ENCODE assay signal across 13 cellular contexts in the genomic region with DNA sequence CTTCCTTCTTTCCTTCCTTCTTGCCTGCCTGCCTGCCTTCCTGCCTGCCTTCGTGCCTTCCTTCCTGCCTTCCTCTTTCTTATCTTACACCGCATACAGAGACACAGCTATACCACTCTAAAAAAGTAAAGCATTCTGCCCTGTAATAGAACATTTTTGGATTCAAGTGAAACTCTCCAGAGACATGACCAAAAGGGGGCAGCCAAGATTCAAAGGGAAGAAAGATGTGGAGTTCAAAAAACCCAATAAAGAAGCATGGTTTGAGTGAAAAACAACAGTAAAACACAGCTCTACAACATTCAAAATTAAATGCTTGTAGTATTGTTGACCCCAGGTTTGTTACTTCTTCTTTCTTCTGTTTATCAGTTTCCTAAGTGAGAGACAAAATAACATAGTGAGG.
DNase-seq lines count a peak whose midpoint lies in the region; ATAC-seq, FAIRE-seq and TF ChIP-seq lines count a peak whose summit lies in the region.
"Had no signal": no experiment of that assay in that cellular context is flagged by ENCODE, and none has a peak within 500 bp of the region (broad histone marks: within the 10 kb centered on the region; RNA-seq: fewer than 3 reads in every experiment).

No MANE protein-coding gene starts in this region.

- H3K4me3 ChIP-seq in HepG2 (replicated peaks in 1 of 3; ENCODE audit: insufficient read depth in 1 of 3, low read depth in 2 of 3, low read length in 3 of 3): no peak overlapping the region
- no peak overlapping the region for H3K4me3 ChIP-seq in right lobe of liver
- no peak overlapping the region for H3K4me3 ChIP-seq in endodermal cell (ENCODE audit: low read length)
- H3K4me3 ChIP-seq: ascending aorta, thoracic aorta had no signal

- POLR2A ChIA-PET in HepG2 (lab: Yijun Ruan, JAX): no interaction called here
- POLR2A ChIA-PET in GM10248 (lab: Yijun Ruan, JAX): no interaction called here

- TF ChIP-seq RAD21 in HepG2 (CRISPR knock-in tag; IDR thresholded peaks at IDR 0.05): no peak

- CTCF ChIA-PET in HepG2 (lab: Yijun Ruan, JAX; ENCODE audit: low intra/inter-chr PET ratio, low total read pairs): no interaction called here
- CTCF ChIA-PET in GM10248 (lab: Yijun Ruan, JAX): no interaction called here

- no peak for TF ChIP-seq POLR2A in HepG2 (IDR thresholded peaks at IDR 0.05; ENCODE audit: insufficient read depth in 1 of 2, low read depth in 2 of 2, low read length in 2 of 2)
- TF ChIP-seq POLR2A in right lobe of liver (IDR thresholded peaks at IDR 0.05): no peak

- no TSS peak for BruUV-seq in HepG2 (replicated peaks; lab: Mats Ljungman, UMichigan)

- H3K9me3 ChIP-seq in HepG2 (ENCODE audit: low read length) (peaks cover 67% of the 10 kb centered on the region), right lobe of liver (no peaks in the 10 kb centered on the region), endodermal cell (ENCODE audit: control insufficient read depth, low read length) (peaks cover 11% of the 10 kb centered on the region)
- H3K9me3 ChIP-seq: ascending aorta, thoracic aorta had no signal

- H3K27me3 ChIP-seq in HepG2 (ENCODE audit: control insufficient read depth in 1 of 2, insufficient read depth in 2 of 2, low read length in 2 of 2): no peaks in the 10 kb centered on the region; a peak in 1 of 5 replicates
- H3K27me3 ChIP-seq in right lobe of liver: no peaks in the 10 kb centered on the region
- no peaks in the 10 kb centered on the region for H3K27me3 ChIP-seq in endodermal cell (ENCODE audit: control insufficient read depth, insufficient read depth, low read length, poor library complexity, severe bottlenecking)
- H3K27me3 ChIP-seq: ascending aorta had no signal

- no peaks in the 10 kb centered on the region for H3K36me3 Mint-ChIP-seq in endodermal cell (ENCODE audit: low read depth)
- H3K36me3 Mint-ChIP-seq in activated T-cell treated with anti-CD3 and anti-CD28 coated beads, Interleukin-2, amount 50 U/mL, for 24 hours (ENCODE audit: low read depth): no peaks in the 10 kb centered on the region

- H3K27ac Mint-ChIP-seq in endodermal cell: no peak overlapping the region
- no peak overlapping the region for H3K27ac Mint-ChIP-seq in activated T-cell treated with anti-CD3 and anti-CD28 coated beads, Interleukin-2, amount 50 U/mL, for 24 hours
- H3K27ac Mint-ChIP-seq: effector memory CD8-positive, alpha-beta T cell had no signal

- H3K9ac ChIP-seq in HepG2 (ENCODE audit: insufficient read depth, low read depth, low read length): no peak overlapping the region
- no peak overlapping the region for H3K9ac ChIP-seq in endodermal cell (ENCODE audit: extremely low read depth, low read length, poor library complexity, severe bottlenecking)

- peaks cover 11% of the 10 kb centered on the region for H3K9me3 Mint-ChIP-seq in endodermal cell
- peaks cover 28% of the 10 kb centered on the region for H3K9me3 Mint-ChIP-seq in activated T-cell treated with anti-CD3 and anti-CD28 coated beads, Interleukin-2, amount 50 U/mL, for 24 hours

- peak; percentile 0 for DNase-seq in HepG2 (ENCODE audit: low spot score)
- no peak for DNase-seq in right lobe of liver
- DNase-seq in NCI-H524 treated with DMSO at 0.1 percent for 48 hours (lab: John Stamatoyannopoulos, UW): peak; percentile 17
- peak; percentile 73 for DNase-seq in endodermal cell
- no peak for DNase-seq in kidney tubule cell (ENCODE audit: low spot score)
- DNase-seq in GM10248 (ENCODE audit: extremely low spot score): no peak
- no peak for DNase-seq in cerebellar cortex (ENCODE audit: low spot score)
- DNase-seq in activated T-cell treated with anti-CD3 and anti-CD28 coated beads, Interleukin-2, amount 50 U/mL, for 24 hours: no peak
- DNase-seq: AML-193; effector memory CD8-positive, alpha-beta T cell; KG1 had no signal

- H3K79me2 ChIP-seq in HepG2 (ENCODE audit: insufficient read depth, low read length): no peaks in the 10 kb centered on the region

- FAIRE-seq in HepG2 (lab: Jason Lieb, UNC): no peak

- ATAC-seq in HepG2: no peak
- ATAC-seq in right lobe of liver: no peak
- ATAC-seq: effector memory CD8-positive, alpha-beta T cell had no signal

- no peaks in the 10 kb centered on the region for H3K27me3 Mint-ChIP-seq in endodermal cell (ENCODE audit: insufficient read depth)
- no peaks in the 10 kb centered on the region for H3K27me3 Mint-ChIP-seq in activated T-cell treated with anti-CD3 and anti-CD28 coated beads, Interleukin-2, amount 50 U/mL, for 24 hours
- H3K27me3 Mint-ChIP-seq: effector memory CD8-positive, alpha-beta T cell had no signal

- in situ Hi-C loops in HepG2 (cut with HindIII; ENCODE audit: extremely low pct_ligation_motif_present, low pct_unique_long_range_greater_than_20kb): no loop called here

- intact Hi-C loops in HepG2 (cut with micrococcal nuclease; ENCODE audit: unreplicated experiment): no loop called here
- intact Hi-C loops in right lobe of liver (cut with DNase I): no loop called here

- H3K4me2 ChIP-seq in HepG2 (ENCODE audit: low read depth, low read length): no peak overlapping the region

- H3K36me3 ChIP-seq in HepG2 (replicated peaks in 1 of 2; ENCODE audit: control insufficient read depth in 1 of 2, insufficient read depth in 2 of 2, low read length in 2 of 2) (no peaks in the 10 kb centered on the region), right lobe of liver (no peaks in the 10 kb centered on the region), endodermal cell (ENCODE audit: control insufficient read depth, insufficient read depth, low read length) (no peaks in the 10 kb centered on the region)
- H3K36me3 ChIP-seq: ascending aorta, thoracic aorta had no signal

- TF ChIP-seq CTCF in HepG2 (CRISPR knock-in tag; IDR thresholded peaks at IDR 0.05) (no peak), right lobe of liver (IDR thresholded peaks at IDR 0.05) (no peak), endodermal cell (conservative IDR thresholded peaks at IDR 0.05) (peak; percentile 77), GM10248 (IDR thresholded peaks at IDR 0.05; ENCODE audit: control extremely low read depth, extremely low read depth, low read depth, missing control alignments) (no peak)

- H3K4me1 ChIP-seq in HepG2 (ENCODE audit: insufficient read depth, low read length): no peaks in the 10 kb centered on the region
- no peaks in the 10 kb centered on the region for H3K4me1 ChIP-seq in right lobe of liver
- H3K4me1 ChIP-seq in endodermal cell (ENCODE audit: control insufficient read depth, insufficient read depth, low read length): no peaks in the 10 kb centered on the region
- H3K4me1 ChIP-seq: ascending aorta had no signal

- 9% methylated on average over 2 of the region's 2 CpGs for WGBS in HepG2 (ENCODE audit: low lambda C conversion rate)
- WGBS in right lobe of liver (ENCODE audit: insufficient coverage, low coverage, low lambda C conversion rate, missing lambda C conversion rate): 12% methylated on average over 2 of the region's 2 CpGs
- WGBS in endodermal cell (ENCODE audit: insufficient coverage in 1 of 2, insufficient read length in 1 of 2), 2 experiments: 59 to 63% methylated on average over 2 of the region's 2 CpGs

- H3K4me1 Mint-ChIP-seq in endodermal cell: peaks cover 2% of the 10 kb centered on the region
- no peaks in the 10 kb centered on the region for H3K4me1 Mint-ChIP-seq in activated T-cell treated with anti-CD3 and anti-CD28 coated beads, Interleukin-2, amount 50 U/mL, for 24 hours (ENCODE audit: low read depth)

- no peak overlapping the region for H2AFZ ChIP-seq in HepG2 (ENCODE audit: low read length)

- no peak overlapping the region for H3K27ac ChIP-seq in HepG2 (ENCODE audit: extremely low read length, insufficient read depth, low read length)
- no peak overlapping the region for H3K27ac ChIP-seq in right lobe of liver
- no peak overlapping the region for H3K27ac ChIP-seq in endodermal cell (ENCODE audit: low read depth, low read length)
- H3K27ac ChIP-seq: ascending aorta, thoracic aorta had no signal

- peak overlapping the region; percentile 9 for H3K4me3 Mint-ChIP-seq in endodermal cell
- H3K4me3 Mint-ChIP-seq in activated T-cell treated with anti-CD3 and anti-CD28 coated beads, Interleukin-2, amount 50 U/mL, for 24 hours: no peak overlapping the region
- H3K4me3 Mint-ChIP-seq: effector memory CD8-positive, alpha-beta T cell had no signal

- H4K20me1 ChIP-seq in HepG2 (ENCODE audit: insufficient read depth, low read length): no peaks in the 10 kb centered on the region

- TF ChIP-seq EP300 in HepG2 (IDR thresholded peaks at IDR 0.05; ENCODE audit: low read depth in 2 of 2, low read length in 2 of 2) (no peak), HepG2 (CRISPR knock-in tag; IDR thresholded peaks at IDR 0.05; ENCODE audit: borderline replicate concordance) (no peak)

TF ChIP-seq in HepG2, 621 proteins besides CTCF, POLR2A, EP300 and RAD21 (continues in another document):
- TF ChIP-seq, protein P1, sequence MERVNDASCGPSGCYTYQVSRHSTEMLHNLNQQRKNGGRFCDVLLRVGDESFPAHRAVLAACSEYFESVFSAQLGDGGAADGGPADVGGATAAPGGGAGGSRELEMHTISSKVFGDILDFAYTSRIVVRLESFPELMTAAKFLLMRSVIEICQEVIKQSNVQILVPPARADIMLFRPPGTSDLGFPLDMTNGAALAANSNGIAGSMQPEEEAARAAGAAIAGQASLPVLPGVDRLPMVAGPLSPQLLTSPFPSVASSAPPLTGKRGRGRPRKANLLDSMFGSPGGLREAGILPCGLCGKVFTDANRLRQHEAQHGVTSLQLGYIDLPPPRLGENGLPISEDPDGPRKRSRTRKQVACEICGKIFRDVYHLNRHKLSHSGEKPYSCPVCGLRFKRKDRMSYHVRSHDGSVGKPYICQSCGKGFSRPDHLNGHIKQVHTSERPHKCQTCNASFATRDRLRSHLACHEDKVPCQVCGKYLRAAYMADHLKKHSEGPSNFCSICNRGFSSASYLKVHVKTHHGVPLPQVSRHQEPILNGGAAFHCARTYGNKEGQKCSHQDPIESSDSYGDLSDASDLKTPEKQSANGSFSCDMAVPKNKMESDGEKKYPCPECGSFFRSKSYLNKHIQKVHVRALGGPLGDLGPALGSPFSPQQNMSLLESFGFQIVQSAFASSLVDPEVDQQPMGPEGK (CRISPR knock-in tag; IDR thresholded peaks at IDR 0.05): no peak
- TF ChIP-seq, protein P2, sequence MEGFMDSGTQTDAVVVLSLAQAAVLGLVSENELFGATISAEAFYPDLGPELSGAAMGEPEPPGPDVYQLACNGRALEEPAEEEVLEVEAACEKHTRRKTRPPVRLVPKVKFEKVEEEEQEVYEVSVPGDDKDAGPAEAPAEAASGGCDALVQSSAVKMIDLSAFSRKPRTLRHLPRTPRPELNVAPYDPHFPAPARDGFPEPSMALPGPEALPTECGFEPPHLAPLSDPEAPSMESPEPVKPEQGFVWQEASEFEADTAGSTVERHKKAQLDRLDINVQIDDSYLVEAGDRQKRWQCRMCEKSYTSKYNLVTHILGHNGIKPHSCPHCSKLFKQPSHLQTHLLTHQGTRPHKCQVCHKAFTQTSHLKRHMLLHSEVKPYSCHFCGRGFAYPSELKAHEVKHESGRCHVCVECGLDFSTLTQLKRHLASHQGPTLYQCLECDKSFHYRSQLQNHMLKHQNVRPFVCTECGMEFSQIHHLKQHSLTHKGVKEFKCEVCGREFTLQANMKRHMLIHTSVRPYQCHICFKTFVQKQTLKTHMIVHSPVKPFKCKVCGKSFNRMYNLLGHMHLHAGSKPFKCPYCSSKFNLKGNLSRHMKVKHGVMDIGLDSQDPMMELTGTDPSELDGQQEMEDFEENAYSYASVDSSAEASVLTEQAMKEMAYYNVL (CRISPR knock-in tag; IDR thresholded peaks at IDR 0.05; ENCODE audit: borderline replicate concordance): no peak
- no peak for TF ChIP-seq MLLT10 (CRISPR knock-in tag; IDR thresholded peaks at IDR 0.05)

Comparison
In these comparisons a context has a peak if more than half of its experiments do, and no peak if none do; other contexts are left out.
1. DNase-seq: peak in HepG2 (single experiment), NCI-H524 treated with DMSO at 0.1 percent for 48 hours (single experiment) and endodermal cell (single experiment); none in right lobe of liver (0 of 3), kidney tubule cell (single experiment), GM10248 (single experiment), cerebellar cortex (single experiment) and activated T-cell treated with anti-CD3 and anti-CD28 coated beads, Interleukin-2, amount 50 U/mL, for 24 hours (single experiment).